ENCODE assay signal across 7 cellular contexts in the genomic region with DNA sequence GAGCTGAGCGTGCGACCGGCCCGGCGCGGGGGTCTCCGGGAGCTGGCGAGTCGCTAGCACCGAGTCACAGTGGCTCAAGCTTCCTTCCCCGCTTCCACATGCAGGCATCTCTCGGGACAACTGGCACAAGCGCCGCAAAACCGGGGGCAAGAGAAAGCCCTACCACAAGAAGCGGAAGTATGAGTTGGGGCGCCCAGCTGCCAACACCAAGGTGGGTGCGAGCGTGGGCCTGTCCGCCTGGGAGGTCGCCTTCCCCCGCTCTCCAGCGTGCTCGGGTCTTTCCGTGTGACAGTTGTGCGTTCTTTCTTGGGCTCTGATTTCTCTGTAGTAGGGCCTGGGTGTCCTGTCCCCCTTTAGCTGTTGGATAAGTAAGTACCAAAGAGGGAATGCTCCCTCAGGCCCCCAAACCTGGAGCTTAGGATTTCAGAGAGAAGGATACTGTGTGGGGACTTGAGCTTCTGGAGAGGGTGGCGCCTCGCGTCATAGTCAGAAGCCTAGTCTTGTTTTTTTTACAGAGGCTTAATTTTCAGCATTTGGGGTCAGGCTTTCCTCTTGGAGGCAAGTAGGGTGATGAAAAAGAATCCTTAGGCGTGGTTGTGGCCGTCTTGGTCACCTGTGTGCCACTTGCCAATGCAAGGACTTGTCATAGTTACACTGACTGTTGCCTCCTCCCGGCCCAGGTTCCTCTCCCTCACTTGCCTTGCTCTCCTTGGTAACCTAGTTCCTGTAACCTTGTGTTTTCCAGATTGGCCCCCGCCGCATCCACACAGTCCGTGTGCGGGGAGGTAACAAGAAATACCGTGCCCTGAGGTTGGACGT. TPM values are rescaled to one million over a fixed set of nuclear protein-coding genes. Genes with fewer than 3 reads are reported as not detected.
DNase-seq lines count a peak whose midpoint lies in the region; ATAC-seq and TF ChIP-seq lines count a peak whose summit lies in the region.

No MANE protein-coding gene starts in this region.

- H3K27ac Mint-ChIP-seq in activated CD4-positive, alpha-beta T cell treated with anti-CD3 and anti-CD28 coated beads, Interleukin-2, amount 10 ng/mL, durations not matched to agents 24 days and 14 days, result peak overlapping the region; percentile 94
- H3K27ac Mint-ChIP-seq in nephron, result peak overlapping the region; percentile 91 to 96 (median 96)

- H3K4me1 Mint-ChIP-seq in activated CD4-positive, alpha-beta T cell treated with anti-CD3 and anti-CD28 coated beads, Interleukin-2, amount 10 ng/mL, durations not matched to agents 24 days and 14 days, result peaks cover 35% of the 10 kb centered on the region
- peaks cover 25% of the 10 kb centered on the region for H3K4me1 Mint-ChIP-seq in nephron

- intact Hi-C loops in activated CD4-positive, alpha-beta T cell treated with anti-CD3 and anti-CD28 coated beads, Interleukin-2, amount 10 ng/mL, durations not matched to agents 24 days and 14 days (cut with micrococcal nuclease), result loop anchor here (1.0 to 5.0 kb wide), 4 partner anchors 10 to 45 kb away; a partner anchor contains a TSS

- in situ Hi-C loops in G401 (cut with HindIII; ENCODE audit: low sequenced_read_pairs), result no loop called here

- peaks cover 52% of the 10 kb centered on the region for H3K36me3 Mint-ChIP-seq in activated CD4-positive, alpha-beta T cell treated with anti-CD3 and anti-CD28 coated beads, Interleukin-2, amount 10 ng/mL, durations not matched to agents 24 days and 14 days (ENCODE audit: low read depth)
- H3K36me3 Mint-ChIP-seq in nephron (ENCODE audit: low read depth), result peaks cover 36% of the 10 kb centered on the region

- no peaks in the 10 kb centered on the region for H3K9me3 Mint-ChIP-seq in activated CD4-positive, alpha-beta T cell treated with anti-CD3 and anti-CD28 coated beads, Interleukin-2, amount 10 ng/mL, durations not matched to agents 24 days and 14 days
- no peaks in the 10 kb centered on the region for H3K9me3 Mint-ChIP-seq in nephron

- H3K27me3 Mint-ChIP-seq in activated CD4-positive, alpha-beta T cell treated with anti-CD3 and anti-CD28 coated beads, Interleukin-2, amount 10 ng/mL, durations not matched to agents 24 days and 14 days, result no peaks in the 10 kb centered on the region
- H3K27me3 Mint-ChIP-seq in nephron (ENCODE audit: low read depth), result no peaks in the 10 kb centered on the region

- H3K4me3 Mint-ChIP-seq in activated CD4-positive, alpha-beta T cell treated with anti-CD3 and anti-CD28 coated beads, Interleukin-2, amount 10 ng/mL, durations not matched to agents 24 days and 14 days, result peak overlapping the region; percentile 89
- H3K4me3 Mint-ChIP-seq in nephron, result peak overlapping the region; percentile 91 to 93 (median 93)

- DNase-seq in GM19238 (ENCODE audit: insufficient read length, low spot score) (peak; percentile 24), epithelial cell of prostate (ENCODE audit: low read depth, low spot score) (no peak), SHP77 treated with DMSO at 0.1 percent for 48 hours (lab: John Stamatoyannopoulos, UW) (no peak), G401 (ENCODE audit: low spot score) (no peak)
- peak; percentile 73 for DNase-seq in activated CD4-positive, alpha-beta T cell treated with anti-CD3 and anti-CD28 coated beads, Interleukin-2, amount 10 ng/mL, durations not matched to agents 24 days and 14 days

- no peak for TF ChIP-seq CTCF in nephron (IDR thresholded peaks at IDR 0.05; ENCODE audit: unreplicated experiment in 3 of 3)

- H3K27ac ChIP-seq in epithelial cell of prostate, result peak overlapping the region; percentile 89

- peak; percentile 21 for ATAC-seq in HG03175 (IDR thresholded peaks at IDR 0.05; ENCODE audit: unreplicated experiment)

RNA-seq across cellular contexts. Expression of a gene that starts 0.8 kb away (rescaled TPM):
- total RNA-seq in activated CD4-positive, alpha-beta T cell treated with anti-CD3 and anti-CD28 coated beads, Interleukin-2, amount 10 ng/mL, durations not matched to agents 24 days and 14 days, result 2,376 and 2,377 TPM in 2 replicates
- total RNA-seq in G401 (2014; rRNA removed; shearing (Covaris generic)), result 3,222 and 3,561 TPM in 2 replicates

RNA-seq across cellular contexts. Expression of a gene that starts 11.8 kb away (rescaled TPM):
- total RNA-seq in activated CD4-positive, alpha-beta T cell treated with anti-CD3 and anti-CD28 coated beads, Interleukin-2, amount 10 ng/mL, durations not matched to agents 24 days and 14 days, result 0.77 and 0.83 TPM in 2 replicates
- 2.2 and 2.3 TPM in 2 replicates for total RNA-seq in G401 (2014; rRNA removed; shearing (Covaris generic))

RNA-seq across cellular contexts. Expression of a gene that starts 24.0 kb away (rescaled TPM):
- 190 and 205 TPM in 2 replicates for total RNA-seq in activated CD4-positive, alpha-beta T cell treated with anti-CD3 and anti-CD28 coated beads, Interleukin-2, amount 10 ng/mL, durations not matched to agents 24 days and 14 days
- total RNA-seq in G401 (2014; rRNA removed; shearing (Covaris generic)), result 8.0 and 8.5 TPM in 2 replicates

RNA-seq across cellular contexts. Expression of a gene that starts 31.0 kb away (rescaled TPM):
- total RNA-seq in activated CD4-positive, alpha-beta T cell treated with anti-CD3 and anti-CD28 coated beads, Interleukin-2, amount 10 ng/mL, durations not matched to agents 24 days and 14 days, result 0.28 TPM in 1 of 2 replicates, not detected in the other
- 2.9 and 14.6 TPM in 2 replicates for total RNA-seq in G401 (2014; rRNA removed; shearing (Covaris generic))

RNA-seq across cellular contexts. Expression of a gene that starts 32.2 kb away (rescaled TPM):
- 22.2 and 22.7 TPM in 2 replicates for total RNA-seq in activated CD4-positive, alpha-beta T cell treated with anti-CD3 and anti-CD28 coated beads, Interleukin-2, amount 10 ng/mL, durations not matched to agents 24 days and 14 days
- 1.1 and 1.3 TPM in 2 replicates for total RNA-seq in G401 (2014; rRNA removed; shearing (Covaris generic))

Comparison
In these comparisons a context has a peak if more than half of its experiments do, and no peak if none do; other contexts are left out.
1. DNase-seq: peak in GM19238 (single experiment) and activated CD4-positive, alpha-beta T cell treated with anti-CD3 and anti-CD28 coated beads, Interleukin-2, amount 10 ng/mL, durations not matched to agents 24 days and 14 days (single experiment); none in epithelial cell of prostate (single experiment), SHP77 treated with DMSO at 0.1 percent for 48 hours (single experiment) and G401 (single experiment).
2. RNA of a gene that starts 24.0 kb away (total RNA-seq): 190 to 205 TPM in activated CD4-positive, alpha-beta T cell treated with anti-CD3 and anti-CD28 coated beads, Interleukin-2, amount 10 ng/mL, durations not matched to agents 24 days and 14 days; 8.0 to 8.5 TPM in G401; every median in the first group is over 10 times any median in the second.